7 cellular contexts compared by ENCODE assay signal in genomic region chr3:184381261-184382224, GRCh38. TPM values are rescaled to one million over a fixed set of nuclear protein-coding genes. Genes with fewer than 3 reads are reported as not detected.
DNase-seq lines count a peak whose midpoint lies in the region; ATAC-seq, FAIRE-seq and TF ChIP-seq lines count a peak whose summit lies in the region.
"Had no signal": no experiment of that assay in that cellular context is flagged by ENCODE, and none has a peak within 500 bp of the region (broad histone marks: within the 10 kb centered on the region; RNA-seq: fewer than 3 reads in every experiment).

No MANE protein-coding gene starts in this region.

- no peaks in the 10 kb centered on the region for H3F3A ChIP-seq in GM23248 (ENCODE audit: insufficient read depth)

- H3K27ac Mint-ChIP-seq in chondrocyte (ENCODE audit: unreplicated experiment) = no peak overlapping the region
- H3K27ac Mint-ChIP-seq in naive thymus-derived CD8-positive, alpha-beta T cell = no peak overlapping the region

- POLR2A ChIA-PET in naive thymus-derived CD8-positive, alpha-beta T cell (lab: Charles Lee) = interaction anchor here (1.2 kb wide), 1 partner anchor 17 kb away, joined by 6 read pairs; no protein-coding TSS in a partner anchor

- H3K4me3 ChIP-seq in GM23248 = peak overlapping the region; percentile 49; the same call in 1 of the 2 replicates

- peak overlapping the region; percentile 47 for H2AFZ ChIP-seq in GM23248

- H3K27me3 Mint-ChIP-seq in chondrocyte (ENCODE audit: low read depth) = peaks cover 21% of the 10 kb centered on the region
- peaks cover 29 to 84% (median 42%) of the 10 kb centered on the region in 5 donors for H3K27me3 Mint-ChIP-seq in naive thymus-derived CD8-positive, alpha-beta T cell

- no peak for TF ChIP-seq CTCF in chondrocyte (IDR thresholded peaks at IDR 0.05)
- no peak for TF ChIP-seq CTCF in D721Med (IDR thresholded peaks at IDR 0.05; ENCODE audit: insufficient read depth, missing control alignments)

- no peaks in the 10 kb centered on the region for H3K36me3 ChIP-seq in GM23248 (ENCODE audit: low read depth)

- H3K36me3 Mint-ChIP-seq in chondrocyte (ENCODE audit: low read depth) = no peaks in the 10 kb centered on the region
- peaks cover 0 to 4% (median 0%) of the 10 kb centered on the region in 3 donors for H3K36me3 Mint-ChIP-seq in naive thymus-derived CD8-positive, alpha-beta T cell

- 7 to 10% methylated on average over 46 of the region's 55 CpGs for WGBS in GM23248 (ENCODE audit: low coverage in 1 of 2, low lambda C conversion rate in 2 of 2, missing lambda C conversion rate in 2 of 2), 2 experiments

- DNase-seq in GM23248 (peak; percentile 52), chondrocyte (ENCODE audit: low spot score) (no peak), D721Med (ENCODE audit: insufficient read length, low spot score) (no peak)
- DNase-seq in naive thymus-derived CD8-positive, alpha-beta T cell = peak in 1 of 10 donors; percentile 18

- H3K9me2 ChIP-seq in GM23248 (ENCODE audit: insufficient read depth) = no peaks in the 10 kb centered on the region

- no peak overlapping the region for H3K9ac ChIP-seq in GM23248

- no peak overlapping the region for H3K27ac ChIP-seq in GM23248

- no peaks in the 10 kb centered on the region for H3K79me2 ChIP-seq in GM23248 (ENCODE audit: insufficient read depth)

- H3K4me1 ChIP-seq in GM23248 (ENCODE audit: insufficient read depth) = no peaks in the 10 kb centered on the region

- no peak for FAIRE-seq in D721Med (lab: Jason Lieb, UNC)
- FAIRE-seq: endometrium had no signal

- H3K9me3 ChIP-seq in GM23248 (ENCODE audit: low read depth) = no peaks in the 10 kb centered on the region

- no peaks in the 10 kb centered on the region for H4K20me1 ChIP-seq in GM23248 (ENCODE audit: insufficient read depth)

- ATAC-seq in naive thymus-derived CD8-positive, alpha-beta T cell = peak; percentile 43 to 45
- ATAC-seq in HG02759 (IDR thresholded peaks at IDR 0.05; ENCODE audit: unreplicated experiment) (no peak), GM18502 (IDR thresholded peaks at IDR 0.05; ENCODE audit: poor library complexity, unreplicated experiment) (no peak)

- in situ Hi-C loops in GM23248 (cut with MboI) = no loop called here

- peaks cover 4% of the 10 kb centered on the region for H3K4me1 Mint-ChIP-seq in chondrocyte (ENCODE audit: low read depth)
- peaks cover 7 to 25% (median 13%) of the 10 kb centered on the region in 4 donors for H3K4me1 Mint-ChIP-seq in naive thymus-derived CD8-positive, alpha-beta T cell

- peaks cover 33% of the 10 kb centered on the region for H3K27me3 ChIP-seq in GM23248 (replicated peaks; ENCODE audit: insufficient read depth)

- H3K9me3 Mint-ChIP-seq in chondrocyte (ENCODE audit: low read depth) = no peaks in the 10 kb centered on the region
- no peaks in the 10 kb centered on the region for H3K9me3 Mint-ChIP-seq in naive thymus-derived CD8-positive, alpha-beta T cell

- peak overlapping the region; percentile 40 for H3K4me2 ChIP-seq in GM23248 (ENCODE audit: unreplicated experiment)

- peak overlapping the region; percentile 52 for H3K4me3 Mint-ChIP-seq in chondrocyte (ENCODE audit: unreplicated experiment)
- H3K4me3 Mint-ChIP-seq in naive thymus-derived CD8-positive, alpha-beta T cell = peak overlapping the region; percentile 65 to 84 (median 80)

RNA-seq across cellular contexts. Expression of gene CHRD, which starts 1.7 kb away (rescaled TPM):
- 0.22 and 0.25 TPM in 2 replicates for total RNA-seq in GM23248 (2014; rRNA removed; shearing (Covaris generic))
- 0.13 and 0.15 TPM in 2 replicates for polyA plus RNA-seq in GM23248 (2016; fragmentation: Nextera tagmentation; extraction: Ambion mirVana)
- 1.4 to 4.7 TPM (median 1.5 TPM) in 3 replicates for total RNA-seq in chondrocyte
- not detected for total RNA-seq in naive thymus-derived CD8-positive, alpha-beta T cell
- not detected for polyA plus RNA-seq in naive thymus-derived CD8-positive, alpha-beta T cell

RNA-seq across cellular contexts. Expression of gene THPO, which starts 3.5 kb away (rescaled TPM):
- total RNA-seq in GM23248 (2014; rRNA removed; shearing (Covaris generic)) = not detected in 2 replicates
- polyA plus RNA-seq in GM23248 (2016; fragmentation: Nextera tagmentation; extraction: Ambion mirVana) = not detected in 2 replicates
- total RNA-seq in chondrocyte = not detected in 3 replicates
- total RNA-seq in naive thymus-derived CD8-positive, alpha-beta T cell = not detected
- polyA plus RNA-seq in naive thymus-derived CD8-positive, alpha-beta T cell = not detected

RNA-seq across cellular contexts. Expression of gene POLR2H, which starts 20.0 kb away (rescaled TPM):
- 73.0 and 81.2 TPM in 2 replicates for total RNA-seq in GM23248 (2014; rRNA removed; shearing (Covaris generic))
- polyA plus RNA-seq in GM23248 (2016; fragmentation: Nextera tagmentation; extraction: Ambion mirVana) = 66.3 and 69.7 TPM in 2 replicates
- total RNA-seq in chondrocyte = 49.8 to 71.0 TPM (median 50.4 TPM) in 3 replicates
- 10 to 100 TPM; 58.2 to 60.9 TPM for total RNA-seq in naive thymus-derived CD8-positive, alpha-beta T cell
- 10 to 100 TPM; 58.0 to 81.6 (median 68.0) TPM for polyA plus RNA-seq in naive thymus-derived CD8-positive, alpha-beta T cell

RNA-seq across cellular contexts. Expression of gene CLCN2, which starts 20.1 kb away (rescaled TPM):
- 1.2 and 1.8 TPM in 2 replicates for total RNA-seq in GM23248 (2014; rRNA removed; shearing (Covaris generic))
- 1.3 and 1.5 TPM in 2 replicates for polyA plus RNA-seq in GM23248 (2016; fragmentation: Nextera tagmentation; extraction: Ambion mirVana)
- 3.1 to 6.5 TPM (median 3.1 TPM) in 3 replicates for total RNA-seq in chondrocyte
- 1 to 10 TPM; 5.2 to 6.3 TPM for total RNA-seq in naive thymus-derived CD8-positive, alpha-beta T cell
- 1 to 10 TPM in 1 of 3 donors, under 1 TPM in 2; 0.12 to 1.1 (median 0.28) TPM for polyA plus RNA-seq in naive thymus-derived CD8-positive, alpha-beta T cell

RNA-seq across cellular contexts. Expression of gene FAM131A, which starts 44.1 kb away (rescaled TPM):
- 24.5 and 44.9 TPM in 2 replicates for total RNA-seq in GM23248 (2014; rRNA removed; shearing (Covaris generic))
- polyA plus RNA-seq in GM23248 (2016; fragmentation: Nextera tagmentation; extraction: Ambion mirVana) = 5.6 and 7.0 TPM in 2 replicates
- total RNA-seq in chondrocyte = 13.4 to 15.3 TPM (median 13.4 TPM) in 3 replicates
- 1 to 10 TPM; 7.7 to 9.0 TPM for total RNA-seq in naive thymus-derived CD8-positive, alpha-beta T cell
- polyA plus RNA-seq in naive thymus-derived CD8-positive, alpha-beta T cell = 1 to 10 TPM in 2 of 3 donors, under 1 TPM in 1; 0.98 to 1.8 (median 1.0) TPM

Comparison
In these comparisons a context has a peak if more than half of its experiments do, and no peak if none do; other contexts are left out.
1. ATAC-seq: peak in naive thymus-derived CD8-positive, alpha-beta T cell (2 of 2); none in HG02759 (single experiment) and GM18502 (single experiment).